Comparison of ENCODE assay signal across 10 cellular contexts in genomic region chr1:155191904-155192303, GRCh38. TPM values are rescaled to one million over a fixed set of nuclear protein-coding genes. Genes with fewer than 3 reads are reported as not detected.
A peak's percentile ranks its signal among the peaks of the same experiment; 100 is the strongest.
DNase-seq lines count a peak whose midpoint lies in the region; ATAC-seq and TF ChIP-seq lines count a peak whose summit lies in the region.
"Had no signal": no experiment of that assay in that cellular context is flagged by ENCODE, and none has a peak within 500 bp of the region (broad histone marks: within the 10 kb centered on the region; RNA-seq: fewer than 3 reads in every experiment).

No MANE protein-coding gene starts in this region.

- no peak overlapping the region for H3K4ac ChIP-seq in trophoblast cell (ENCODE audit: low read depth, low read length)

- H3K4me1 ChIP-seq in RWPE2 (ENCODE audit: insufficient read depth, poor library complexity, severe bottlenecking) (peaks cover 3% of the 10 kb centered on the region), esophagus muscularis mucosa (peaks cover 30 to 52% (median 46%) of the 10 kb centered on the region in 4 donors), trophoblast cell (ENCODE audit: control insufficient read depth in 1 of 2, insufficient read depth in 2 of 2, low read length in 2 of 2) (peaks cover 7 to 15% of the 10 kb centered on the region in 2 experiments)

- ATAC-seq in RWPE2 (ENCODE audit: low read depth): no peak

- H4K8ac ChIP-seq in trophoblast cell (ENCODE audit: low read depth, low read length): no peak overlapping the region

- peak overlapping the region; percentile 92 for H3K27ac ChIP-seq in RWPE2 (ENCODE audit: poor library complexity, severe bottlenecking)
- H3K27ac ChIP-seq in esophagus muscularis mucosa (replicated peaks in 1 of 4): peak overlapping the region; percentile 91 to 92 (median 92)
- no peak overlapping the region for H3K27ac ChIP-seq in trophoblast cell (ENCODE audit: low read depth, low read length)

- TF ChIP-seq POLR2A in esophagus muscularis mucosa (IDR thresholded peaks at IDR 0.05; ENCODE audit: low read depth): no peak

- H3K9ac ChIP-seq in trophoblast cell (ENCODE audit: low read length): no peak overlapping the region

- H3K9me3 ChIP-seq in RWPE2 (ENCODE audit: severe bottlenecking): no peaks in the 10 kb centered on the region
- no peaks in the 10 kb centered on the region for H3K9me3 ChIP-seq in esophagus muscularis mucosa
- peaks cover 2% of the 10 kb centered on the region for H3K9me3 ChIP-seq in trophoblast cell (ENCODE audit: insufficient read depth, low read depth, low read length)

- H4K12ac ChIP-seq in trophoblast cell (ENCODE audit: low read depth, low read length): no peak overlapping the region

- TF ChIP-seq EP300 in esophagus muscularis mucosa (IDR thresholded peaks at IDR 0.05): no peak

- DNase-seq in COLO668 (lab: John Stamatoyannopoulos, UW; ENCODE audit: unreplicated experiment) (peak; percentile 82), RWPE2 (ENCODE audit: low spot score) (no peak), esophagus muscularis mucosa (ENCODE audit: extremely low spot score) (no peak), trophoblast cell (no peak), COLO829 (ENCODE audit: low spot score) (no peak), Ammon's horn (ENCODE audit: low spot score) (no peak), NCI-H1694 treated with DMSO at 0.1 percent for 48 hours (lab: John Stamatoyannopoulos, UW) (no peak)
- DNase-seq: Kasumi-1; NCI-H510A treated with DMSO at 0.1 percent for 48 hours; stimulated activated CD4-positive, alpha-beta T cell treated with anti-CD3 and anti-CD28 coated beads, Interleukin-4, amount 100 ng/mL, for 24 hours had no signal

- no peak overlapping the region for H3K14ac ChIP-seq in trophoblast cell (ENCODE audit: low read length)

- no peak overlapping the region for H2BK5ac ChIP-seq in trophoblast cell (ENCODE audit: low read depth, low read length, poor library complexity)

- H3K79me2 ChIP-seq in trophoblast cell (ENCODE audit: control insufficient read depth, insufficient read depth, low read length, poor library complexity): peaks cover 2% of the 10 kb centered on the region

- no peak overlapping the region for H3K4me3 ChIP-seq in RWPE2 (ENCODE audit: severe bottlenecking)
- H3K4me3 ChIP-seq in esophagus muscularis mucosa: no peak overlapping the region
- H3K4me3 ChIP-seq in trophoblast cell (ENCODE audit: low read depth, low read length): no peak overlapping the region

- H3K27me3 ChIP-seq in RWPE2 (ENCODE audit: insufficient read depth, poor library complexity, severe bottlenecking) (no peaks in the 10 kb centered on the region), esophagus muscularis mucosa (no peaks in the 10 kb centered on the region), trophoblast cell (ENCODE audit: insufficient read depth, low read length) (no peaks in the 10 kb centered on the region)

- H2AFZ ChIP-seq in trophoblast cell (ENCODE audit: insufficient read depth, low read length, poor library complexity): no peak overlapping the region

- no peak overlapping the region for H4K91ac ChIP-seq in trophoblast cell (ENCODE audit: low read depth, low read length)

- peak overlapping the region; percentile 8 for H2BK12ac ChIP-seq in trophoblast cell (ENCODE audit: low read length)

- H2BK120ac ChIP-seq in trophoblast cell (ENCODE audit: insufficient read depth, low read length, poor library complexity): no peak overlapping the region

- no peak overlapping the region for H3K4me2 ChIP-seq in trophoblast cell (ENCODE audit: low read length)

- H3K36me3 ChIP-seq in RWPE2 (ENCODE audit: low read depth) (0 out of 2 replicates have a peak, but pooled peaks cover 3% of the 10 kb centered on the region), esophagus muscularis mucosa (peaks cover 0 to 8% (median 2%) of the 10 kb centered on the region in 4 donors), trophoblast cell (ENCODE audit: control insufficient read depth in 1 of 2, insufficient read depth in 2 of 2, low read length in 2 of 2) (peaks cover 3 to 6% of the 10 kb centered on the region in 2 experiments)

- H3K18ac ChIP-seq in trophoblast cell (ENCODE audit: low read length): no peak overlapping the region

- H3K79me1 ChIP-seq in trophoblast cell (ENCODE audit: low read length): peaks cover 13% of the 10 kb centered on the region

- intact Hi-C loops in esophagus muscularis mucosa (cut with DNase I): no loop called here

- TF ChIP-seq CTCF in RWPE2 (IDR thresholded peaks at IDR 0.05; ENCODE audit: poor library complexity, severe bottlenecking) (no peak), esophagus muscularis mucosa (IDR thresholded peaks at IDR 0.05) (no peak)

- 77% methylated on average over 11 of the region's 17 CpGs for WGBS in esophagus muscularis mucosa
- no CpG with 5 or more reads among the region's 17 CpGs for WGBS in trophoblast cell (ENCODE audit: extremely low coverage, insufficient coverage, insufficient read length)

- no peak overlapping the region for H3K23ac ChIP-seq in trophoblast cell (ENCODE audit: low read length)

- H2AK5ac ChIP-seq in trophoblast cell (ENCODE audit: low read length): peak overlapping the region; percentile 49

RNA-seq across cellular contexts. Expression of gene THBS3, which starts 15.8 kb away (rescaled TPM):
- total RNA-seq in esophagus muscularis mucosa: 10 to 100 TPM; 16.2 to 37.4 (median 23.4) TPM
- 59.1 and 60.6 TPM in 2 replicates for polyA plus RNA-seq in trophoblast cell (2013)

RNA-seq across cellular contexts. Expression of gene MTX1, which starts 16.6 kb away (rescaled TPM):
- 10 to 100 TPM; 34.1 to 52.8 (median 38.0) TPM for total RNA-seq in esophagus muscularis mucosa
- polyA plus RNA-seq in trophoblast cell (2013): 39.6 and 40.4 TPM in 2 replicates

RNA-seq across cellular contexts. Expression of gene TRIM46, which starts 18.3 kb away (rescaled TPM):
- 1 to 10 TPM in 1 of 4 donors, under 1 TPM in 2, not detected in 1; 0.13 to 1.7 (median 0.17) TPM for total RNA-seq in esophagus muscularis mucosa
- 0.81 and 0.85 TPM in 2 replicates for polyA plus RNA-seq in trophoblast cell (2013)

RNA-seq across cellular contexts. Expression of gene KRTCAP2, which starts 18.8 kb away (rescaled TPM):
- 100 to 1,000 TPM in 2 of 4 donors, 10 to 100 TPM in 2; 76.0 to 146 (median 108) TPM for total RNA-seq in esophagus muscularis mucosa
- 237 TPM in 2 replicates for polyA plus RNA-seq in trophoblast cell (2013)

RNA-seq across cellular contexts. Expression of gene DPM3, which starts 51.6 kb away (rescaled TPM):
- 100 to 1,000 TPM in 2 of 4 donors, 10 to 100 TPM in 2; 54.5 to 176 (median 80.6) TPM for total RNA-seq in esophagus muscularis mucosa
- 143 and 148 TPM in 2 replicates for polyA plus RNA-seq in trophoblast cell (2013)
